ENCODE assay signal across 1 cellular context in the genomic region with DNA sequence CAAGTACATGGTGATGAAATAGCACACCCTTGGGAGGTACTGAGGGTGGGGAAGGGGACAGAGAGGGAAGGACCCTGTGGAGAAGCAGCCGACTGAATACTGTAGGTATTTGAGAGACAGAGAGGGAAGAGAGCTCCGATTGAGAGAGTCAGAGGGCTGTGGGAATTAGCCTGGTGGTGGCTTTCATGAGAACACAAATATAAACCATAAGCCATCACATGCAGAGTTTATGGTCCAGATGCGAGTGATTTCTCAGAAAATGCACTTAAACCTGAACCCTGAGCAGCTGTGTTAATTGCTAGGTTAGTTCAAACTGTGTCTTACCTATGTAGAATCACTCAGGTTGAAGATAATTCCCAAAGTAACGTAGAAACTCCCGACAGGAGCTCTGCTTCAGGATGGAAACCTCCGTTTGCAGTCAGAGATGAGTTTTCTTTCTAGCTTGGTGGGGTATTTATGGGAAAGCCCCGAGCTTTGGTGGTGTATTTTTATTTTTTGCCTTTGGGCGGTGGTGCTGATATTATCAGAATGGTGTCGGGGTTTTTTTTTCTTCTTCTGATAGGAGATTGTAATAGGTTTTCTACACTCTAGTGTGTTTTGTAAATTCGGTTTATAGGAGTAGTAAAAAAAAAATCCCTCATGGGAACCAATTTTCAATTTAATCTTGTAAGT.
TF ChIP-seq lines count a peak whose summit lies in the region.

No MANE protein-coding gene starts in this region.

TF ChIP-seq in WTC11, 78 proteins besides CTCF, POLR2A, EP300 and RAD21 (continued from another document):
- TF ChIP-seq, protein P1, sequence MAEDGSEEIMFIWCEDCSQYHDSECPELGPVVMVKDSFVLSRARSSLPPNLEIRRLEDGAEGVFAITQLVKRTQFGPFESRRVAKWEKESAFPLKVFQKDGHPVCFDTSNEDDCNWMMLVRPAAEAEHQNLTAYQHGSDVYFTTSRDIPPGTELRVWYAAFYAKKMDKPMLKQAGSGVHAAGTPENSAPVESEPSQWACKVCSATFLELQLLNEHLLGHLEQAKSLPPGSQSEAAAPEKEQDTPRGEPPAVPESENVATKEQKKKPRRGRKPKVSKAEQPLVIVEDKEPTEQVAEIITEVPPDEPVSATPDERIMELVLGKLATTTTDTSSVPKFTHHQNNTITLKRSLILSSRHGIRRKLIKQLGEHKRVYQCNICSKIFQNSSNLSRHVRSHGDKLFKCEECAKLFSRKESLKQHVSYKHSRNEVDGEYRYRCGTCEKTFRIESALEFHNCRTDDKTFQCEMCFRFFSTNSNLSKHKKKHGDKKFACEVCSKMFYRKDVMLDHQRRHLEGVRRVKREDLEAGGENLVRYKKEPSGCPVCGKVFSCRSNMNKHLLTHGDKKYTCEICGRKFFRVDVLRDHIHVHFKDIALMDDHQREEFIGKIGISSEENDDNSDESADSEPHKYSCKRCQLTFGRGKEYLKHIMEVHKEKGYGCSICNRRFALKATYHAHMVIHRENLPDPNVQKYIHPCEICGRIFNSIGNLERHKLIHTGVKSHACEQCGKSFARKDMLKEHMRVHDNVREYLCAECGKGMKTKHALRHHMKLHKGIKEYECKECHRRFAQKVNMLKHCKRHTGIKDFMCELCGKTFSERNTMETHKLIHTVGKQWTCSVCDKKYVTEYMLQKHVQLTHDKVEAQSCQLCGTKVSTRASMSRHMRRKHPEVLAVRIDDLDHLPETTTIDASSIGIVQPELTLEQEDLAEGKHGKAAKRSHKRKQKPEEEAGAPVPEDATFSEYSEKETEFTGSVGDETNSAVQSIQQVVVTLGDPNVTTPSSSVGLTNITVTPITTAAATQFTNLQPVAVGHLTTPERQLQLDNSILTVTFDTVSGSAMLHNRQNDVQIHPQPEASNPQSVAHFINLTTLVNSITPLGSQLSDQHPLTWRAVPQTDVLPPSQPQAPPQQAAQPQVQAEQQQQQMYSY (CRISPR knock-in tag; IDR thresholded peaks at IDR 0.05) = no peak
- TF ChIP-seq FOXJ3 (CRISPR knock-in tag; IDR thresholded peaks at IDR 0.05; ENCODE audit: borderline replicate concordance) = no peak
